Comparison of ENCODE assay signal across 8 cellular contexts in genomic region chr10:103278862-103279298, GRCh38. TPM values are rescaled to one million over a fixed set of nuclear protein-coding genes. Genes with fewer than 3 reads are reported as not detected.
A peak's percentile ranks its signal among the peaks of the same experiment; 100 is the strongest.
DNase-seq lines count a peak whose midpoint lies in the region; ATAC-seq and TF ChIP-seq lines count a peak whose summit lies in the region.

No MANE protein-coding gene starts in this region.

- TF ChIP-seq CTCF in HEK293 (tag by site-specific recombination; IDR thresholded peaks at IDR 0.05) = no peak
- no peak for TF ChIP-seq CTCF in WTC11 (IDR thresholded peaks at IDR 0.05)
- TF ChIP-seq CTCF in neural crest cell (conservative IDR thresholded peaks at IDR 0.05) = no peak

- H3K4me3 ChIP-seq in HEK293 (ENCODE audit: low read depth, low read length) = no peak overlapping the region

- DNase-seq in ACHN (peak; percentile 65), WTC11 (ENCODE audit: low spot score) (peak; percentile 71), neural crest cell (ENCODE audit: low read depth, low spot score) (peak; percentile 75), SHP77 (lab: John Stamatoyannopoulos, UW) (no peak)
- peak in 2 of 3 experiments; percentile 15 to 22 for DNase-seq in effector memory CD8-positive, alpha-beta T cell

- no peak overlapping the region for H3K27ac Mint-ChIP-seq in WTC11
- H3K27ac Mint-ChIP-seq in effector memory CD8-positive, alpha-beta T cell = no peak overlapping the region
- H3K27ac Mint-ChIP-seq in neural crest cell (ENCODE audit: unreplicated experiment) = no peak overlapping the region

- H3K27ac ChIP-seq in HEK293 (ENCODE audit: extremely low read depth, low read depth, low read length) = no peak overlapping the region

- CTCF ChIA-PET in HEK293 (lab: Yijun Ruan, JAX) = interaction anchor here (0.7 to 1.3 kb wide), 2 partner anchors 17 to 36 kb away, joined by 3 read pairs; no protein-coding TSS in a partner anchor
- CTCF ChIA-PET in WTC11 (lab: Charles Lee) = interaction anchor here (0.5 to 1.1 kb wide), 3 partner anchors 9 to 71 kb away, joined by 3 read pairs; no protein-coding TSS in a partner anchor

- peaks cover 10% of the 10 kb centered on the region for H3K4me1 ChIP-seq in HEK293 (ENCODE audit: control insufficient read depth, insufficient read depth, low read length)

- no peaks in the 10 kb centered on the region for H3K9me3 Mint-ChIP-seq in WTC11
- peaks cover 0 to 8% of the 10 kb centered on the region in 2 donors for H3K9me3 Mint-ChIP-seq in effector memory CD8-positive, alpha-beta T cell
- H3K9me3 Mint-ChIP-seq in neural crest cell = no peaks in the 10 kb centered on the region

- in situ Hi-C loops in ACHN (cut with HindIII; ENCODE audit: low pct_ligation_motif_present, low pct_unique_long_range_greater_than_20kb, low sequenced_read_pairs) = no loop called here

- ATAC-seq in WTC11 = no peak
- ATAC-seq in effector memory CD8-positive, alpha-beta T cell (replicated peaks) = no peak
- ATAC-seq in HG03432 (IDR thresholded peaks at IDR 0.05; ENCODE audit: unreplicated experiment) = no peak
- ATAC-seq in GM19397 (IDR thresholded peaks at IDR 0.05; ENCODE audit: unreplicated experiment) = no peak

- POLR2A ChIA-PET in HEK293 (lab: Yijun Ruan, JAX) = interaction anchor here (0.6 kb wide), 1 partner anchor 219 kb away, joined by 3 read pairs; no protein-coding TSS in a partner anchor
- POLR2A ChIA-PET in WTC11 (lab: Charles Lee) = interaction anchor here (0.6 kb wide), 2 partner anchors 24 to 310 kb away, joined by 3 to 6 read pairs; no protein-coding TSS in a partner anchor

- no peaks in the 10 kb centered on the region for H3K36me3 ChIP-seq in HEK293 (ENCODE audit: control insufficient read depth in 2 of 2, insufficient read depth in 1 of 2, low read length in 2 of 2)

- H3K4me3 Mint-ChIP-seq in WTC11 = peak overlapping the region; percentile 64
- H3K4me3 Mint-ChIP-seq in effector memory CD8-positive, alpha-beta T cell = peak overlapping the region; percentile 29 to 40
- H3K4me3 Mint-ChIP-seq in neural crest cell = peak overlapping the region; percentile 79

- H3K27me3 Mint-ChIP-seq in WTC11 (ENCODE audit: low read depth) (peaks cover 69% of the 10 kb centered on the region), neural crest cell (ENCODE audit: low read depth) (peaks cover 67% of the 10 kb centered on the region)
- peaks cover 67 to 78% of the 10 kb centered on the region in 2 donors for H3K27me3 Mint-ChIP-seq in effector memory CD8-positive, alpha-beta T cell

- peaks cover 40% of the 10 kb centered on the region for H3K4me1 Mint-ChIP-seq in WTC11
- H3K4me1 Mint-ChIP-seq in effector memory CD8-positive, alpha-beta T cell (ENCODE audit: low read depth in 2 of 2) = peaks cover 5 to 16% of the 10 kb centered on the region in 2 donors
- peaks cover 24% of the 10 kb centered on the region for H3K4me1 Mint-ChIP-seq in neural crest cell

- H3K36me3 Mint-ChIP-seq in WTC11 (no peaks in the 10 kb centered on the region), neural crest cell (ENCODE audit: low read depth) (peaks cover 7% of the 10 kb centered on the region)
- no peaks in the 10 kb centered on the region for H3K36me3 Mint-ChIP-seq in effector memory CD8-positive, alpha-beta T cell (ENCODE audit: insufficient read depth)

- H3K9me3 ChIP-seq in HEK293 (ENCODE audit: control insufficient read depth, insufficient read depth, low read depth, low read length) = no peaks in the 10 kb centered on the region

TF ChIP-seq in HEK293, 187 proteins besides CTCF, POLR2A, EP300 and RAD21 (continues in another document):
- TF ChIP-seq ZNF121 (tag by site-specific recombination; IDR thresholded peaks at IDR 0.05) (no peak), ZNF114 (tag by site-specific recombination; IDR thresholded peaks at IDR 0.05) (no peak), TCF7L2 (IDR thresholded peaks at IDR 0.05; ENCODE audit: borderline replicate concordance, low read depth, low read length) (no peak), ZNF211 (tag by site-specific recombination; IDR thresholded peaks at IDR 0.05; ENCODE audit: low read depth) (no peak), ZNF184 (tag by site-specific recombination; IDR thresholded peaks at IDR 0.05) (no peak), MEIS1 (CRISPR knock-in tag; IDR thresholded peaks at IDR 0.05; ENCODE audit: borderline replicate concordance) (no peak), PRDM1 (tag by site-specific recombination; IDR thresholded peaks at IDR 0.05) (0 out of 2 replicates have a peak, but pooled peaks have one; percentile 34), MYNN (tag by site-specific recombination; IDR thresholded peaks at IDR 0.05; ENCODE audit: borderline replicate concordance) (no peak), ZNF692 (tag by site-specific recombination; IDR thresholded peaks at IDR 0.05) (peak; percentile 91), ZNF24 (tag by site-specific recombination; IDR thresholded peaks at IDR 0.05) (no peak)
- TF ChIP-seq, protein P1, sequence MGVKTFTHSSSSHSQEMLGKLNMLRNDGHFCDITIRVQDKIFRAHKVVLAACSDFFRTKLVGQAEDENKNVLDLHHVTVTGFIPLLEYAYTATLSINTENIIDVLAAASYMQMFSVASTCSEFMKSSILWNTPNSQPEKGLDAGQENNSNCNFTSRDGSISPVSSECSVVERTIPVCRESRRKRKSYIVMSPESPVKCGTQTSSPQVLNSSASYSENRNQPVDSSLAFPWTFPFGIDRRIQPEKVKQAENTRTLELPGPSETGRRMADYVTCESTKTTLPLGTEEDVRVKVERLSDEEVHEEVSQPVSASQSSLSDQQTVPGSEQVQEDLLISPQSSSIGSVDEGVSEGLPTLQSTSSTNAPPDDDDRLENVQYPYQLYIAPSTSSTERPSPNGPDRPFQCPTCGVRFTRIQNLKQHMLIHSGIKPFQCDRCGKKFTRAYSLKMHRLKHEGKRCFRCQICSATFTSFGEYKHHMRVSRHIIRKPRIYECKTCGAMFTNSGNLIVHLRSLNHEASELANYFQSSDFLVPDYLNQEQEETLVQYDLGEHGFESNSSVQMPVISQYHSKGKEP (tag by site-specific recombination; IDR thresholded peaks at IDR 0.05) = no peak

TF ChIP-seq in WTC11, 78 proteins besides CTCF, POLR2A, EP300 and RAD21 (continues in another document):
- TF ChIP-seq ZNF671 (CRISPR knock-in tag; IDR thresholded peaks at IDR 0.05) = no peak
- no peak; the same call in 1 of the 2 replicates for TF ChIP-seq CREM (CRISPR knock-in tag; IDR thresholded peaks at IDR 0.05)
- TF ChIP-seq ZBTB43 (CRISPR knock-in tag; IDR thresholded peaks at IDR 0.05) = peak; percentile 88
- 0 out of 2 replicates have a peak, but pooled peaks have one; percentile 76 for TF ChIP-seq TEAD4 (CRISPR knock-in tag; IDR thresholded peaks at IDR 0.05)
- TF ChIP-seq, protein P2, sequence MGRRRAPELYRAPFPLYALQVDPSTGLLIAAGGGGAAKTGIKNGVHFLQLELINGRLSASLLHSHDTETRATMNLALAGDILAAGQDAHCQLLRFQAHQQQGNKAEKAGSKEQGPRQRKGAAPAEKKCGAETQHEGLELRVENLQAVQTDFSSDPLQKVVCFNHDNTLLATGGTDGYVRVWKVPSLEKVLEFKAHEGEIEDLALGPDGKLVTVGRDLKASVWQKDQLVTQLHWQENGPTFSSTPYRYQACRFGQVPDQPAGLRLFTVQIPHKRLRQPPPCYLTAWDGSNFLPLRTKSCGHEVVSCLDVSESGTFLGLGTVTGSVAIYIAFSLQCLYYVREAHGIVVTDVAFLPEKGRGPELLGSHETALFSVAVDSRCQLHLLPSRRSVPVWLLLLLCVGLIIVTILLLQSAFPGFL (CRISPR knock-in tag; IDR thresholded peaks at IDR 0.05; ENCODE audit: borderline replicate concordance) = peak; percentile 72; the same call in 1 of the 2 replicates
- TF ChIP-seq EMX1 (CRISPR knock-in tag; IDR thresholded peaks at IDR 0.05) = no peak
- no peak for TF ChIP-seq KAT7 (CRISPR knock-in tag; IDR thresholded peaks at IDR 0.05; ENCODE audit: borderline replicate concordance)
- TF ChIP-seq, protein P3, sequence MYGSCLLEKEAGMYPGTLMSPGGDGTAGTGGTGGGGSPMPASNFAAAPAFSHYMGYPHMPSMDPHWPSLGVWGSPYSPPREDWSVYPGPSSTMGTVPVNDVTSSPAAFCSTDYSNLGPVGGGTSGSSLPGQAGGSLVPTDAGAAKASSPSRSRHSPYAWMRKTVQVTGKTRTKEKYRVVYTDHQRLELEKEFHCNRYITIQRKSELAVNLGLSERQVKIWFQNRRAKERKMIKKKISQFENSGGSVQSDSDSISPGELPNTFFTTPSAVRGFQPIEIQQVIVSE (CRISPR knock-in tag; IDR thresholded peaks at IDR 0.05; ENCODE audit: borderline replicate concordance) = no peak
- no peak for TF ChIP-seq GTF2I (CRISPR knock-in tag; conservative IDR thresholded peaks at IDR 0.05)
- no peak for TF ChIP-seq RELA (CRISPR knock-in tag; IDR thresholded peaks at IDR 0.05; ENCODE audit: borderline replicate concordance)
- peak; percentile 85; the same call in 1 of the 2 replicates for TF ChIP-seq TEAD1 (CRISPR knock-in tag; IDR thresholded peaks at IDR 0.05)
- no peak for TF ChIP-seq HMGA2 (CRISPR knock-in tag; IDR thresholded peaks at IDR 0.05)

RNA-seq across cellular contexts. Expression of gene INA, which starts 1.9 kb away (rescaled TPM):
- total RNA-seq in WTC11 (2021) (16.6 to 20.3 TPM (median 17.3 TPM) in 3 replicates), neural crest cell (36.4 and 39.7 TPM in 2 replicates)

RNA-seq across cellular contexts. Expression of gene RPEL1, which starts 33.2 kb away (rescaled TPM):
- 0.09 TPM in 1 of 3 replicates, not detected in the others for total RNA-seq in WTC11 (2021)
- total RNA-seq in neural crest cell = not detected in 2 replicates

Comparison
In these comparisons a context has a peak if more than half of its experiments do, and no peak if none do; other contexts are left out.
1. DNase-seq: peak in ACHN (single experiment), WTC11 (single experiment), effector memory CD8-positive, alpha-beta T cell (2 of 3) and neural crest cell (single experiment); none in SHP77 (0 of 2).
2. Peak in every context shown above with its lines, with median percentiles within 50 percentile points of each other: H3K4me3 Mint-ChIP-seq.